Comparison of ENCODE assay signal across 8 cellular contexts in the genomic region with DNA sequence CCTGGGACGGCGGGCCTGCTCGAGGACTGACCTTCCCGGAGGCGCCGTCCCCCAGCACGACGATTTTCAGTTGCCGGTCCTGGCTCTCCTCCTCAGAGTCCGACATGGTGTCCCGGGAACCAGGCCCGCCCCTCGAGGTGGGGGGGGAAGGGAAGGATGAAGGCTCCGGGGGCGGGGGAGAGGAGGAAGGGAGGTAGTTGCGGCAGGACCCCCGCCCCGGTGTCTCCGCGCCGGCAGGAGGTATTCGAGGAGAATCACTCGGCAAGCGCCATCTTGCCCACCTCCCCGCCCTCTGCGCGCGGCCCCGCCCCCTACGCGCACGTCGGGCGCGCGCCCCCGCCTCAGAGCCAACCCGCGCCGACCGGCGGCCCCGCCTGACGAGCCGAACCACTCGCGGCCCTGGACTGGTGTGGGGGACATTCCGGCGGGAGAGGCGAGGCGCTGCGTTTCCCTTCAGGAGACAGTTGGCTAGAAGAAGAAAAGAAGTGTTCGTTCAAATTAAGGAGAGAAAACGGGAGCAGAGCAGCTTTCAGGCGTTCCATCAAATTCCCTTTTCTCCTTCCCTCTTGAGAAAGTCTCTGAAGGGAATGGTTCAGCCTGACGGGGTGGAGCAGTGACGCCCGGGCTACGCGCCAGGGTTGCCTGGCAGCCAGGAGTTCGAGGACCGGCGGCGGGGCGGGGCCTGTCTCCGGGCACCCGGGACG. TPM values are rescaled to one million over a fixed set of nuclear protein-coding genes. Genes with fewer than 3 reads are reported as not detected.
DNase-seq lines count a peak whose midpoint lies in the region; ATAC-seq and TF ChIP-seq lines count a peak whose summit lies in the region.

A gene (minus strand): TSS at position 296 of the 704 bp plus-strand sequence.

- intact Hi-C loops in CD14-positive monocyte (cut with micrococcal nuclease), result loop anchor here in 1 of 2 donors (5.0 to 10.0 kb wide), 3 partner anchors 143 to 1521 kb away; a partner anchor contains a TSS

- DNase-seq in CD14-positive monocyte (ENCODE audit: low spot score), result peak; percentile 90
- DNase-seq in NCI-H748 treated with DMSO at 0.1 percent for 48 hours (lab: John Stamatoyannopoulos, UW), result peak; percentile 80
- DNase-seq in activated CD4-positive, alpha-beta T cell treated with anti-CD3 and anti-CD28 coated beads, Interleukin-2, amount 50 U/mL, for 24 hours (ENCODE audit: low read depth in 1 of 2, low spot score in 1 of 2), result peak; percentile 82 to 88
- DNase-seq in dedifferentiated amniotic fluid mesenchymal stem cell (ENCODE audit: extremely low spot score), result peak; percentile 90
- DNase-seq in left kidney (ENCODE audit: low read depth, low spot score), result peak; percentile 98
- DNase-seq in stimulated activated CD4-positive, alpha-beta T cell treated with anti-CD3 and anti-CD28 coated beads, Interleukin-1b, Interleukin-23, amount 100 ng/mL, for 48 hours, result peak; percentile 91

- H3K36me3 Mint-ChIP-seq in CD14-positive monocyte, result peaks cover 0 to 3% of the 10 kb centered on the region in 2 donors

- TF ChIP-seq CTCF in CD14-positive monocyte (IDR thresholded peaks at IDR 0.05), result no peak

- peak within 1 kb of the TSS; percentile 94 to 100 (median 99) for H3K27ac Mint-ChIP-seq in CD14-positive monocyte

- ATAC-seq in GM19397 (IDR thresholded peaks at IDR 0.05; ENCODE audit: unreplicated experiment) (peak; percentile 97), HG03565 (IDR thresholded peaks at IDR 0.05; ENCODE audit: unreplicated experiment) (peak; percentile 91)

- H3K27me3 Mint-ChIP-seq in CD14-positive monocyte (ENCODE audit: low read depth in 3 of 3), result peaks cover 20 to 22% (median 21%) of the 10 kb centered on the region in 3 donors

- peak within 1 kb of the TSS; percentile 87 to 96 for H3K4me3 Mint-ChIP-seq in CD14-positive monocyte

- H3K9me3 Mint-ChIP-seq in CD14-positive monocyte, result peaks cover 0 to 5% (median 3%) of the 10 kb centered on the region in 7 donors

- H3K4me1 Mint-ChIP-seq in CD14-positive monocyte, result peaks cover 25% of the 10 kb centered on the region

RNA-seq across cellular contexts. Expression of the gene that starts here (rescaled TPM):
- polyA plus RNA-seq in CD14-positive monocyte, result 10 to 100 TPM; 17.8 to 18.0 TPM

Comparison
In these comparisons a context has a peak if more than half of its experiments do, and no peak if none do; other contexts are left out.
1. Peak in every context shown above with its lines: DNase-seq and ATAC-seq.